Comparison of ENCODE assay signal across 25 cellular contexts in genomic region chr5:56601641-56602071, GRCh38.
DNase-seq lines count a peak whose midpoint lies in the region; ATAC-seq and TF ChIP-seq lines count a peak whose summit lies in the region.
"Had no signal": no experiment of that assay in that cellular context is flagged by ENCODE, and none has a peak within 500 bp of the region (broad histone marks: within the 10 kb centered on the region; RNA-seq: fewer than 3 reads in every experiment).

No MANE protein-coding gene starts in this region.

- H3K4me2 ChIP-seq in mesenchymal stem cell (ENCODE audit: low read length, poor library complexity, severe bottlenecking) (no peak overlapping the region), GM23338 (no peak overlapping the region)

- H3K14ac ChIP-seq in mesenchymal stem cell (ENCODE audit: low read length in 2 of 2) = no peak overlapping the region

- no peak overlapping the region for H3K18ac ChIP-seq in mesenchymal stem cell (ENCODE audit: low read depth in 1 of 2, low read length in 2 of 2)

- no peaks in the 10 kb centered on the region for H3F3A ChIP-seq in GM23338 (replicated peaks; ENCODE audit: low read depth)

- POLR2A ChIA-PET in BJ (lab: Charles Lee) = no interaction called here
- POLR2A ChIA-PET in activated CD8-positive, alpha-beta T cell treated with anti-CD3 and anti-CD28 coated beads for 36 hours (lab: Charles Lee) = no interaction called here

- H3K4me1 ChIP-seq in adipocyte (ENCODE audit: control insufficient read depth, insufficient read depth, low read length) = no peaks in the 10 kb centered on the region
- H3K4me1 ChIP-seq in mesenchymal stem cell (ENCODE audit: control insufficient read depth, insufficient read depth, low read depth, low read length) = peaks cover 2% of the 10 kb centered on the region
- no peaks in the 10 kb centered on the region for H3K4me1 ChIP-seq in GM23338 (ENCODE audit: insufficient read depth)
- H3K4me1 ChIP-seq: psoas muscle, uterus had no signal

- H3K9me3 ChIP-seq in adipocyte (ENCODE audit: control insufficient read depth, low read length) = no peaks in the 10 kb centered on the region
- H3K9me3 ChIP-seq in mesenchymal stem cell (ENCODE audit: control insufficient read depth, low read length) = no peaks in the 10 kb centered on the region
- H3K9me3 ChIP-seq: psoas muscle, uterus had no signal

- no peak for TF ChIP-seq CTCF in BJ (IDR thresholded peaks at IDR 0.05; ENCODE audit: insufficient read depth, low read depth, low read length)
- no peak for TF ChIP-seq CTCF in GM23338 (conservative IDR thresholded peaks at IDR 0.05; ENCODE audit: low read depth in 2 of 2)
- TF ChIP-seq CTCF in activated CD8-positive, alpha-beta T cell treated with anti-CD3 and anti-CD28 coated beads for 36 hours (IDR thresholded peaks at IDR 0.05) = no peak

- no peaks in the 10 kb centered on the region for H4K20me1 ChIP-seq in GM23338 (replicated peaks; ENCODE audit: insufficient read depth)

- H2BK5ac ChIP-seq in mesenchymal stem cell (ENCODE audit: low read depth, low read length, poor library complexity, severe bottlenecking) = no peak overlapping the region

- DNase-seq in BJ (ENCODE audit: low read depth) (peak; percentile 63), NCI-H1436 (lab: John Stamatoyannopoulos, UW) (peak; percentile 62), adipocyte (ENCODE audit: low read depth) (peak; percentile 43), mesenchymal stem cell (peak; percentile 28), KG1 (lab: John Stamatoyannopoulos, UW) (no peak), GM03348 (ENCODE audit: low spot score) (no peak), GM23338 (ENCODE audit: low spot score) (no peak)
- DNase-seq in activated CD8-positive, alpha-beta T cell treated with anti-CD3 and anti-CD28 coated beads for 36 hours = no peak
- DNase-seq: activated CD8-positive, alpha-beta memory T cell treated with anti-CD3 and anti-CD28 coated beads for 24 hours; activated T-cell treated with anti-CD3 and anti-CD28 coated beads, Interleukin-2, amount 50 U/mL, for 24 hours; amygdala; CD4-positive, alpha-beta memory T cell; effector CD4-positive, alpha-beta T cell; GDM1; HCEC 1CT; hippocampal formation; NCI-H187 treated with DMSO at 0.1 percent for 48 hours; psoas muscle; small intestine; stimulated activated CD4-positive, alpha-beta T cell treated with anti-CD3 and anti-CD28 coated beads, Interleukin-2, amount 100 ng/mL, for 24 hours; uterus had no signal

- H3K36me3 ChIP-seq in BJ (ENCODE audit: control insufficient read depth, insufficient read depth, low read length) = no peaks in the 10 kb centered on the region
- H3K36me3 ChIP-seq in adipocyte (ENCODE audit: control insufficient read depth, insufficient read depth, low read length, severe bottlenecking) = no peaks in the 10 kb centered on the region
- no peaks in the 10 kb centered on the region for H3K36me3 ChIP-seq in mesenchymal stem cell (ENCODE audit: control insufficient read depth in 1 of 2, insufficient read depth in 2 of 2, low read depth in 1 of 2, low read length in 2 of 2)
- H3K36me3 ChIP-seq in GM23338 (ENCODE audit: insufficient read depth) = no peaks in the 10 kb centered on the region
- H3K36me3 ChIP-seq: uterus had no signal

- H3K4me3 Mint-ChIP-seq in GM23338 = no peak overlapping the region
- no peak overlapping the region for H3K4me3 Mint-ChIP-seq in activated CD8-positive, alpha-beta T cell treated with anti-CD3 and anti-CD28 coated beads for 36 hours
- H3K4me3 Mint-ChIP-seq: activated T-cell treated with anti-CD3 and anti-CD28 coated beads, Interleukin-2, amount 50 U/mL, for 24 hours; central memory CD8-positive, alpha-beta T cell; IgD-negative memory B cell; neural crest cell; stimulated activated memory B cell treated with anti-CD40 and anti-IgM and Interleukin-4, amounts not matched to agents 10 μg/mL and 1 μg/mL and 100 μg/mL, for 72 hours had no signal

- H3K27ac ChIP-seq in mesenchymal stem cell (ENCODE audit: low read length, poor library complexity, severe bottlenecking) (no peak overlapping the region), GM23338 (ENCODE audit: low read depth) (no peak overlapping the region)
- H3K27ac ChIP-seq: psoas muscle, uterus had no signal

- H3K36me3 Mint-ChIP-seq in GM23338 (ENCODE audit: low read depth) = no peaks in the 10 kb centered on the region
- H3K36me3 Mint-ChIP-seq in activated CD8-positive, alpha-beta T cell treated with anti-CD3 and anti-CD28 coated beads for 36 hours (ENCODE audit: low read depth) = no peaks in the 10 kb centered on the region
- H3K36me3 Mint-ChIP-seq: CD4-positive, alpha-beta memory T cell; IgD-negative memory B cell; stimulated activated memory B cell treated with anti-CD40 and anti-IgM and Interleukin-4, amounts not matched to agents 10 μg/mL and 1 μg/mL and 100 μg/mL, for 72 hours had no signal

- H2BK120ac ChIP-seq in mesenchymal stem cell (ENCODE audit: low read depth, low read length) = no peak overlapping the region

- no peaks in the 10 kb centered on the region for H3K79me1 ChIP-seq in mesenchymal stem cell (replicated peaks; ENCODE audit: low read length, poor library complexity, severe bottlenecking)

- H3K4me3 ChIP-seq in BJ (ENCODE audit: low read depth, low read length) = no peak overlapping the region
- H3K4me3 ChIP-seq in adipocyte (ENCODE audit: low read length) = no peak overlapping the region
- no peak overlapping the region for H3K4me3 ChIP-seq in mesenchymal stem cell (ENCODE audit: insufficient read depth in 1 of 2, low read depth in 1 of 2, low read length in 2 of 2)
- H3K4me3 ChIP-seq in GM23338 = no peak overlapping the region
- H3K4me3 ChIP-seq: psoas muscle, uterus had no signal

- H2AFZ ChIP-seq in mesenchymal stem cell (ENCODE audit: low read depth, low read length) (no peak overlapping the region), GM23338 (no peak overlapping the region)

- intact Hi-C loops in activated CD8-positive, alpha-beta T cell treated with anti-CD3 and anti-CD28 coated beads for 36 hours (cut with micrococcal nuclease) = no loop called here

- H3K9ac ChIP-seq in adipocyte (ENCODE audit: low read length) (no peak overlapping the region), mesenchymal stem cell (ENCODE audit: low read length) (no peak overlapping the region)

- H2BK12ac ChIP-seq in mesenchymal stem cell (ENCODE audit: low read length in 2 of 2) = no peak overlapping the region

- no peak overlapping the region for H3K4ac ChIP-seq in mesenchymal stem cell (ENCODE audit: low read depth in 1 of 2, low read length in 2 of 2)

- 0 out of 2 replicates have a peak, but pooled peaks cover 10% of the 10 kb centered on the region for H3K9me2 ChIP-seq in GM23338 (ENCODE audit: insufficient read depth)

- H3K27me3 ChIP-seq in BJ (ENCODE audit: control insufficient read depth, insufficient read depth, low read length) (no peaks in the 10 kb centered on the region), adipocyte (replicated peaks; ENCODE audit: control insufficient read depth, insufficient read depth, low read length) (peaks cover 28% of the 10 kb centered on the region), mesenchymal stem cell (ENCODE audit: control insufficient read depth in 1 of 2, insufficient read depth in 1 of 2, low read length in 2 of 2) (peaks cover 0 to 6% of the 10 kb centered on the region in 2 experiments), GM23338 (ENCODE audit: insufficient read depth) (no peaks in the 10 kb centered on the region)
- H3K27me3 ChIP-seq: uterus had no signal

- no peak overlapping the region for H3K27ac Mint-ChIP-seq in GM23338
- no peak overlapping the region for H3K27ac Mint-ChIP-seq in activated CD8-positive, alpha-beta T cell treated with anti-CD3 and anti-CD28 coated beads for 36 hours
- H3K27ac Mint-ChIP-seq: activated T-cell treated with anti-CD3 and anti-CD28 coated beads, Interleukin-2, amount 50 U/mL, for 24 hours; IgD-negative memory B cell; stimulated activated memory B cell treated with anti-CD40 and anti-IgM and Interleukin-4, amounts not matched to agents 10 μg/mL and 1 μg/mL and 100 μg/mL, for 72 hours had no signal

- no peak overlapping the region for H4K91ac ChIP-seq in mesenchymal stem cell (ENCODE audit: low read length)

- no peaks in the 10 kb centered on the region for H3K9me3 Mint-ChIP-seq in GM23338
- no peaks in the 10 kb centered on the region for H3K9me3 Mint-ChIP-seq in activated CD8-positive, alpha-beta T cell treated with anti-CD3 and anti-CD28 coated beads for 36 hours
- H3K9me3 Mint-ChIP-seq: activated T-cell treated with anti-CD3 and anti-CD28 coated beads, Interleukin-2, amount 50 U/mL, for 24 hours; central memory CD8-positive, alpha-beta T cell; neural crest cell; stimulated activated memory B cell treated with anti-CD40 and anti-IgM and Interleukin-4, amounts not matched to agents 10 μg/mL and 1 μg/mL and 100 μg/mL, for 72 hours had no signal

- 29% methylated on average over 1 of the region's 3 CpGs for WGBS in mesenchymal stem cell

- H3K23ac ChIP-seq in mesenchymal stem cell (ENCODE audit: low read length in 2 of 2) = no peak overlapping the region

- H3K79me2 ChIP-seq in GM23338 (replicated peaks; ENCODE audit: insufficient read depth) = no peaks in the 10 kb centered on the region

- H2BK15ac ChIP-seq in mesenchymal stem cell (ENCODE audit: low read depth, poor library complexity, severe bottlenecking) = no peak overlapping the region

- H2AK5ac ChIP-seq in mesenchymal stem cell (ENCODE audit: low read length, severe bottlenecking) = no peak overlapping the region

- CTCF ChIA-PET in BJ (lab: Yijun Ruan, JAX) = interaction anchor here (1.1 to 1.3 kb wide), 2 partner anchors 16 to 331 kb away, joined by 3 read pairs; no protein-coding TSS in a partner anchor
- CTCF ChIA-PET in activated CD8-positive, alpha-beta T cell treated with anti-CD3 and anti-CD28 coated beads for 36 hours (lab: Charles Lee) = interaction anchor here (1.5 kb wide), 1 partner anchor 9 kb away, joined by 3 read pairs; no protein-coding TSS in a partner anchor

- no peak for ATAC-seq in GM23338
- no peak for ATAC-seq in activated CD8-positive, alpha-beta T cell treated with anti-CD3 and anti-CD28 coated beads for 36 hours
- ATAC-seq: psoas muscle; stimulated activated memory B cell treated with anti-CD40 and anti-IgM and Interleukin-4, amounts not matched to agents 10 μg/mL and 1 μg/mL and 100 μg/mL, for 72 hours had no signal

- H3K27me3 Mint-ChIP-seq in GM23338 (ENCODE audit: insufficient read depth, low read depth, poor library complexity) = no peaks in the 10 kb centered on the region
- no peaks in the 10 kb centered on the region for H3K27me3 Mint-ChIP-seq in activated CD8-positive, alpha-beta T cell treated with anti-CD3 and anti-CD28 coated beads for 36 hours
- H3K27me3 Mint-ChIP-seq: activated T-cell treated with anti-CD3 and anti-CD28 coated beads, Interleukin-2, amount 50 U/mL, for 24 hours; CD4-positive, alpha-beta memory T cell; IgD-negative memory B cell; stimulated activated memory B cell treated with anti-CD40 and anti-IgM and Interleukin-4, amounts not matched to agents 10 μg/mL and 1 μg/mL and 100 μg/mL, for 72 hours had no signal

- H3K4me1 Mint-ChIP-seq in GM23338 = no peaks in the 10 kb centered on the region
- peaks cover 3% of the 10 kb centered on the region for H3K4me1 Mint-ChIP-seq in activated CD8-positive, alpha-beta T cell treated with anti-CD3 and anti-CD28 coated beads for 36 hours (ENCODE audit: low read depth)
- H3K4me1 Mint-ChIP-seq: central memory CD8-positive, alpha-beta T cell had no signal

- H4K8ac ChIP-seq in mesenchymal stem cell (ENCODE audit: low read length) = no peak overlapping the region

TF ChIP-seq in GM23338, 12 proteins besides CTCF, POLR2A, EP300 and RAD21 (continues in another document):
- TF ChIP-seq CREB1 (CRISPR knock-in tag; IDR thresholded peaks at IDR 0.05; ENCODE audit: low read depth) = no peak

Comparison
In these comparisons a context has a peak if more than half of its experiments do, and no peak if none do; other contexts are left out.
1. DNase-seq: peak in BJ (single experiment), NCI-H1436 (single experiment), adipocyte (single experiment) and mesenchymal stem cell (single experiment); none in KG1 (single experiment), GM03348 (single experiment), GM23338 (single experiment) and activated CD8-positive, alpha-beta T cell treated with anti-CD3 and anti-CD28 coated beads for 36 hours (single experiment).